2 cellular contexts compared by ENCODE assay signal in genomic region chr5:59317023-59317771, GRCh38.
TF ChIP-seq lines count a peak whose summit lies in the region.

No MANE protein-coding gene starts in this region.

TF ChIP-seq in liver, 16 proteins besides CTCF, POLR2A, EP300 and RAD21 (continued from another document):
- no peak for TF ChIP-seq REST (IDR thresholded peaks at IDR 0.05)
TF ChIP-seq in liver: peak in this region for 2.

TF ChIP-seq in HepG2, 621 proteins besides CTCF, POLR2A, EP300 and RAD21 (continued from another document):
- TF ChIP-seq, protein P1, sequence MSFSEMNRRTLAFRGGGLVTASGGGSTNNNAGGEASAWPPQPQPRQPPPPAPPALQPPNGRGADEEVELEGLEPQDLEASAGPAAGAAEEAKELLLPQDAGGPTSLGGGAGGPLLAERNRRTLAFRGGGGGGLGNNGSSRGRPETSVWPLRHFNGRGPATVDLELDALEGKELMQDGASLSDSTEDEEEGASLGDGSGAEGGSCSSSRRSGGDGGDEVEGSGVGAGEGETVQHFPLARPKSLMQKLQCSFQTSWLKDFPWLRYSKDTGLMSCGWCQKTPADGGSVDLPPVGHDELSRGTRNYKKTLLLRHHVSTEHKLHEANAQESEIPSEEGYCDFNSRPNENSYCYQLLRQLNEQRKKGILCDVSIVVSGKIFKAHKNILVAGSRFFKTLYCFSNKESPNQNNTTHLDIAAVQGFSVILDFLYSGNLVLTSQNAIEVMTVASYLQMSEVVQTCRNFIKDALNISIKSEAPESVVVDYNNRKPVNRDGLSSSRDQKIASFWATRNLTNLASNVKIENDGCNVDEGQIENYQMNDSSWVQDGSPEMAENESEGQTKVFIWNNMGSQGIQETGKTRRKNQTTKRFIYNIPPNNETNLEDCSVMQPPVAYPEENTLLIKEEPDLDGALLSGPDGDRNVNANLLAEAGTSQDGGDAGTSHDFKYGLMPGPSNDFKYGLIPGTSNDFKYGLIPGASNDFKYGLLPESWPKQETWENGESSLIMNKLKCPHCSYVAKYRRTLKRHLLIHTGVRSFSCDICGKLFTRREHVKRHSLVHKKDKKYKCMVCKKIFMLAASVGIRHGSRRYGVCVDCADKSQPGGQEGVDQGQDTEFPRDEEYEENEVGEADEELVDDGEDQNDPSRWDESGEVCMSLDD (CRISPR knock-in tag; IDR thresholded peaks at IDR 0.05; ENCODE audit: borderline replicate concordance) = no peak
- TF ChIP-seq EZH2 (conservative IDR thresholded peaks at IDR 0.05; ENCODE audit: low read depth, low read length) = no peak
- TF ChIP-seq KLF12 (CRISPR knock-in tag; IDR thresholded peaks at IDR 0.05; ENCODE audit: borderline replicate concordance) = no peak
- no peak for TF ChIP-seq GFI1 (CRISPR knock-in tag; IDR thresholded peaks at IDR 0.05; ENCODE audit: borderline replicate concordance)
- TF ChIP-seq ZNF550 (CRISPR knock-in tag; IDR thresholded peaks at IDR 0.05; ENCODE audit: borderline replicate concordance) = no peak
- TF ChIP-seq ZNF7 (CRISPR knock-in tag; IDR thresholded peaks at IDR 0.05) = no peak
- TF ChIP-seq NR3C1 (CRISPR knock-in tag; IDR thresholded peaks at IDR 0.05) = no peak
- no peak for TF ChIP-seq PATZ1 (CRISPR knock-in tag; IDR thresholded peaks at IDR 0.05)
- no peak for TF ChIP-seq CBX1 (IDR thresholded peaks at IDR 0.05; ENCODE audit: low read depth)
- TF ChIP-seq CHD4 (IDR thresholded peaks at IDR 0.05; ENCODE audit: borderline replicate concordance, low read length) = no peak
